21 cellular contexts compared by ENCODE assay signal in genomic region chr4:143481361-143481760, GRCh38.
"Had no signal": no experiment of that assay in that cellular context is flagged by ENCODE, and none has a peak within 500 bp of the region (broad histone marks: within the 10 kb centered on the region; RNA-seq: fewer than 3 reads in every experiment).

No MANE protein-coding gene starts in this region.

- H3K4me3 ChIP-seq: K562, SJSA1, SK-N-MC had no signal

- H3K36me3 ChIP-seq: SJSA1 had no signal

- H3K27me3 ChIP-seq: SJSA1 had no signal

- ATAC-seq: K562 had no signal

- H3K9me3 ChIP-seq: SJSA1 had no signal

- DNase-seq: Kasumi-1, MM.1S, NCI-H1105, NCI-H1436 treated with DMSO at 0.1 percent for 48 hours, NCI-H187, NCI-H2029, NCI-H2081 treated with DMSO at 0.1 percent for 48 hours, NCI-H2171, NCI-H226, NCI-H446, NCI-H510A, NCI-H524 treated with DMSO at 0.1 percent for 48 hours, NCI-H69, NCI-H774, Right ventricle myocardium superior, RPMI8226, SIG-M5 had no signal

- H3K4me1 ChIP-seq: SJSA1 had no signal

- H3K27ac ChIP-seq: KMS-11, SJSA1, SK-N-MC had no signal
